Comparison of ENCODE assay signal across 18 cellular contexts in genomic region chr3:89565098-89565497, GRCh38.
"Had no signal": no experiment of that assay in that cellular context is flagged by ENCODE, and none has a peak within 500 bp of the region (broad histone marks: within the 10 kb centered on the region; RNA-seq: fewer than 3 reads in every experiment).

No MANE protein-coding gene starts in this region.

- H3K4me3 ChIP-seq: esophagus squamous epithelium, gastrocnemius medialis, tibial artery had no signal

- ATAC-seq: activated CD8-positive, alpha-beta memory T cell treated with anti-CD3 and anti-CD28 coated beads, Interleukin-2, amount 10 ng/mL, durations not matched to agents 7 days and 5 days; gastrocnemius medialis; left ventricle myocardium superior had no signal

- DNase-seq: activated CD4-positive, alpha-beta memory T cell treated with anti-CD3 and anti-CD28 coated beads, Interleukin-2, amount 10 ng/mL, durations not matched to agents 7 days and 5 days; activated CD4-positive, alpha-beta T cell treated with anti-CD3 and anti-CD28 coated beads for 48 hours; activated CD4-positive, CD25-positive, alpha-beta regulatory T cell; activated CD8-positive, alpha-beta memory T cell treated with anti-CD3 and anti-CD28 coated beads, Interleukin-2, amount 10 ng/mL, durations not matched to agents 7 days and 5 days; activated naive CD4-positive, alpha-beta T cell treated with Interleukin-2 at 50 U/mL for 16 hours; activated naive CD8-positive, alpha-beta T cell treated with anti-CD3 and anti-CD28 coated beads, Interleukin-2, amount 10 ng/mL, durations not matched to agents 7 days and 5 days; amygdala; effector CD8-positive, alpha-beta T cell; esophagus squamous epithelium; gastrocnemius medialis; head of caudate nucleus; left ventricle myocardium superior; retina; stimulated activated CD4-positive, alpha-beta T cell treated with anti-CD3 and anti-CD28 coated beads, Interleukin-12 subunit alpha, Interleukin-12 subunit beta, amount 100 ng/mL, for 4 hours; stimulated activated CD4-positive, alpha-beta T cell treated with anti-CD3 and anti-CD28 coated beads, Interleukin-1b, Interleukin-23, amount 100 ng/mL, for 48 hours; stimulated activated naive CD4-positive, alpha-beta T cell treated with Interleukin-2 at 50 U/mL for 16 hours; substantia nigra; tibial artery had no signal

- H3K4me1 ChIP-seq: esophagus squamous epithelium, gastrocnemius medialis, tibial artery had no signal

- H3K27me3 ChIP-seq: esophagus squamous epithelium, gastrocnemius medialis, tibial artery had no signal

- H3K36me3 ChIP-seq: esophagus squamous epithelium, gastrocnemius medialis, tibial artery had no signal

- H3K27ac ChIP-seq: esophagus squamous epithelium, gastrocnemius medialis, tibial artery had no signal

- H3K9me3 ChIP-seq: gastrocnemius medialis had no signal
